ENCODE assay signal across 20 cellular contexts in the genomic region with DNA sequence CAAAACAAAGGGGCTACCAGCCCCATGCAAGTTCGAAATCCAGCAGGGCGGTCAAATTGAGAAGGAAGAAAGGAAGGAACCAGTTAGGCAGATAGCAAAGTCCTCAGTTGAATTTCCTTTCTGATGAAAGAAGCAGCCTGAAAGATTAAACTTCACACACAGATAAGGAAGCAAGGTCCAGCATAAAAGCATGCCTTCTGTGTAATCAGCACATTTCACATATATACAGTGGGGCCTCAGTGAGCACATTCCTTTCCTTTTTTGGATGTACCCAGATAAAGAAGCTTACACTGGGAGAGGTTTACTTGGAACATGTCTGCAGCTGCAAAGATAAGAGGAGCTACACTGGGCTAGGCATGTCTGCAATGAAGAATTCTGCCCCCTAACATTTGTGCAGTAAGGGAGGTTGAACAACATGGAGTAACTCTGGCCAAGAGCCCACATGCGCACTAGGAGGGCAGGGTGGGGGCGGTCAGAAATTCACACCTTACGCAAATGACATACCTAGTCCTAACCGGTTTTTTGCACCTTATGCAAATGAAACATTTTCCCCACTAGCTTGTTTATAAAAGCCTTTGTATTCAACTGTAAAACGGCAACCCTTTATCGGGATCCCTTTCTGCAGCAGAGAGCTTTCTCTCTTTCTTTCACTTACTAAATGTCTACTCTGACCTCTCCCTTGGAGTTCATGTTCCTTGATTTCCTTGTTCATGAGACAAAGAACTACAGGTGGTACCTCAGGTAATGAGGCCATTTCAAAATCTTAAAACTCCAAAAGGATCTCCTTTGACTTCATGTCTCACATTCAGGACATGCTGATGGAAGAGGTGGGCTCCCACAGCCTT.
DNase-seq lines count a peak whose midpoint lies in the region; ATAC-seq and TF ChIP-seq lines count a peak whose summit lies in the region.
"Had no signal": no experiment of that assay in that cellular context is flagged by ENCODE, and none has a peak within 500 bp of the region (broad histone marks: within the 10 kb centered on the region; RNA-seq: fewer than 3 reads in every experiment).

No MANE protein-coding gene starts in this region.

- H3K9me3 ChIP-seq in endodermal cell (ENCODE audit: control insufficient read depth, low read length) (peaks cover 37% of the 10 kb centered on the region), right lobe of liver (no peaks in the 10 kb centered on the region)
- H3K9me3 ChIP-seq: gastrocnemius medialis, SJSA1 had no signal

- H3K27ac ChIP-seq in endodermal cell (ENCODE audit: low read depth, low read length) (no peak overlapping the region), right lobe of liver (no peak overlapping the region)
- H3K27ac ChIP-seq: gastrocnemius medialis, SJSA1 had no signal

- WGBS in endodermal cell (ENCODE audit: insufficient coverage in 1 of 2, insufficient read length in 1 of 2), 2 experiments, result 72 to 81% methylated on average over 3 to 8 of the region's 8 CpGs
- WGBS in right lobe of liver (ENCODE audit: insufficient coverage, low coverage, low lambda C conversion rate, missing lambda C conversion rate), result 40% methylated on average over 6 of the region's 8 CpGs

- intact Hi-C loops in left cardiac atrium (cut with DNase I), result no loop called here
- intact Hi-C loops in cardiac septum (cut with DNase I), result no loop called here
- intact Hi-C loops in right lobe of liver (cut with DNase I), result no loop called here
- intact Hi-C loops in MCF 10A (cut with micrococcal nuclease), result no loop called here

- no peaks in the 10 kb centered on the region for H3K36me3 ChIP-seq in endodermal cell (ENCODE audit: control insufficient read depth, insufficient read depth, low read length)
- H3K36me3 ChIP-seq in right lobe of liver, result no peaks in the 10 kb centered on the region
- H3K36me3 ChIP-seq: gastrocnemius medialis, SJSA1 had no signal

- no peak for DNase-seq in left cardiac atrium
- no peak for DNase-seq in cardiac septum (ENCODE audit: low spot score)
- no peak for DNase-seq in endodermal cell
- no peak for DNase-seq in right lobe of liver
- no peak for DNase-seq in AML-193 (lab: John Stamatoyannopoulos, UW)
- no peak for DNase-seq in cerebellar cortex (ENCODE audit: low spot score)
- no peak for DNase-seq in MCF 10A (ENCODE audit: unreplicated experiment)
- DNase-seq: activated CD4-positive, CD25-positive, alpha-beta regulatory T cell treated with anti-CD3 and anti-CD28 coated beads, Interleukin-2, amount 50 U/mL, for 72 hours; CD4-positive, alpha-beta T cell; gastrocnemius medialis; MM.1S; NCI-H187; NCI-H510A treated with DMSO at 0.1 percent for 48 hours; right cardiac atrium; stimulated activated CD4-positive, alpha-beta T cell treated with anti-CD3 and anti-CD28 coated beads, Interleukin-1b, Interleukin-23, amount 100 ng/mL, for 48 hours; stimulated activated naive CD8-positive, alpha-beta T cell treated with anti-CD3 and anti-CD28 coated beads, Interleukin-15, amount 100 ng/mL, for 72 hours had no signal

- no peaks in the 10 kb centered on the region for H3K27me3 ChIP-seq in endodermal cell (ENCODE audit: control insufficient read depth, insufficient read depth, low read length, poor library complexity, severe bottlenecking)
- no peaks in the 10 kb centered on the region for H3K27me3 ChIP-seq in right lobe of liver
- H3K27me3 ChIP-seq: gastrocnemius medialis, SJSA1 had no signal

- H3K36me3 Mint-ChIP-seq in endodermal cell (ENCODE audit: low read depth) (peaks cover 9% of the 10 kb centered on the region), MCF 10A (ENCODE audit: insufficient read depth, unreplicated experiment) (no peaks in the 10 kb centered on the region)

- H3K9ac ChIP-seq in endodermal cell (ENCODE audit: extremely low read depth, low read length, poor library complexity, severe bottlenecking), result no peak overlapping the region

- no peaks in the 10 kb centered on the region for H3K27me3 Mint-ChIP-seq in endodermal cell (ENCODE audit: insufficient read depth)
- H3K27me3 Mint-ChIP-seq in MCF 10A (ENCODE audit: insufficient read depth, unreplicated experiment), result no peaks in the 10 kb centered on the region

- no peaks in the 10 kb centered on the region for H3K4me1 ChIP-seq in endodermal cell (ENCODE audit: control insufficient read depth, insufficient read depth, low read length)
- no peaks in the 10 kb centered on the region for H3K4me1 ChIP-seq in right lobe of liver
- H3K4me1 ChIP-seq: gastrocnemius medialis had no signal

- H3K4me3 ChIP-seq in endodermal cell (ENCODE audit: low read length) (peak overlapping the region; percentile 55), right lobe of liver (no peak overlapping the region)
- H3K4me3 ChIP-seq: gastrocnemius medialis, SJSA1 had no signal

- no TSS peak for BruUV-seq in MCF 10A (replicated peaks; lab: Mats Ljungman, UMichigan)

- peaks cover 44% of the 10 kb centered on the region for H3K9me3 Mint-ChIP-seq in endodermal cell
- H3K9me3 Mint-ChIP-seq in MCF 10A (ENCODE audit: unreplicated experiment), result peaks cover 3% of the 10 kb centered on the region

- TF ChIP-seq POLR2A in right lobe of liver (IDR thresholded peaks at IDR 0.05), result no peak

- CTCF ChIA-PET in MCF 10A (lab: Yijun Ruan, JAX), result interaction anchor here (1.1 to 1.4 kb wide), 2 partner anchors 10 kb away, joined by 4 to 6 read pairs; no protein-coding TSS in a partner anchor

- H3K4me3 Mint-ChIP-seq in endodermal cell (no peak overlapping the region), MCF 10A (ENCODE audit: unreplicated experiment) (no peak overlapping the region)
- H3K4me3 Mint-ChIP-seq: activated T-helper 17 cell treated with anti-CD3 and anti-CD28 coated beads, Interleukin-2, amount 50 U/mL, for 72 hours; CD4-positive, alpha-beta T cell; natural killer cell treated with Interleukin-12 subunit alpha and Interleukin-12 subunit beta and Interleukin-15 and Interleukin-18, amount 100 ng/mL, for 72 hours; stimulated activated naive CD8-positive, alpha-beta T cell treated with anti-CD3 and anti-CD28 coated beads, Interleukin-15, amount 100 ng/mL, for 72 hours had no signal

- POLR2A ChIA-PET in MCF 10A (lab: Yijun Ruan, JAX), result interaction anchor here (1.1 kb wide), 1 partner anchor 12 kb away, joined by 3 read pairs; no protein-coding TSS in a partner anchor

- H3K27ac Mint-ChIP-seq in endodermal cell (no peak overlapping the region), MCF 10A (ENCODE audit: low read depth, unreplicated experiment) (no peak overlapping the region)
- H3K27ac Mint-ChIP-seq: activated T-helper 17 cell treated with anti-CD3 and anti-CD28 coated beads, Interleukin-2, amount 50 U/mL, for 72 hours; CD4-positive, alpha-beta T cell; natural killer cell treated with Interleukin-12 subunit alpha and Interleukin-12 subunit beta and Interleukin-15 and Interleukin-18, amount 100 ng/mL, for 72 hours had no signal

- H3K4me1 Mint-ChIP-seq in endodermal cell (no peaks in the 10 kb centered on the region), MCF 10A (ENCODE audit: insufficient read depth, unreplicated experiment) (no peaks in the 10 kb centered on the region)
- H3K4me1 Mint-ChIP-seq: activated T-helper 17 cell treated with anti-CD3 and anti-CD28 coated beads, Interleukin-2, amount 50 U/mL, for 72 hours; stimulated activated naive CD8-positive, alpha-beta T cell treated with anti-CD3 and anti-CD28 coated beads, Interleukin-15, amount 100 ng/mL, for 72 hours had no signal

- ATAC-seq in left cardiac atrium (peak; percentile 59 to 80), right lobe of liver (peak; percentile 28 to 82 (median 61)), GM21381 (IDR thresholded peaks at IDR 0.05; ENCODE audit: unreplicated experiment) (no peak)
- ATAC-seq: activated T-helper 17 cell treated with anti-CD3 and anti-CD28 coated beads, Interleukin-2, amount 50 U/mL, for 72 hours; gastrocnemius medialis; stimulated activated naive CD8-positive, alpha-beta T cell treated with anti-CD3 and anti-CD28 coated beads, Interleukin-15, amount 100 ng/mL, for 72 hours had no signal

- TF ChIP-seq CTCF in endodermal cell (conservative IDR thresholded peaks at IDR 0.05), result no peak
- TF ChIP-seq CTCF in right lobe of liver (IDR thresholded peaks at IDR 0.05), result no peak
- TF ChIP-seq CTCF in MCF 10A (IDR thresholded peaks at IDR 0.05; ENCODE audit: unreplicated experiment), result no peak
